In the genomic region with DNA sequence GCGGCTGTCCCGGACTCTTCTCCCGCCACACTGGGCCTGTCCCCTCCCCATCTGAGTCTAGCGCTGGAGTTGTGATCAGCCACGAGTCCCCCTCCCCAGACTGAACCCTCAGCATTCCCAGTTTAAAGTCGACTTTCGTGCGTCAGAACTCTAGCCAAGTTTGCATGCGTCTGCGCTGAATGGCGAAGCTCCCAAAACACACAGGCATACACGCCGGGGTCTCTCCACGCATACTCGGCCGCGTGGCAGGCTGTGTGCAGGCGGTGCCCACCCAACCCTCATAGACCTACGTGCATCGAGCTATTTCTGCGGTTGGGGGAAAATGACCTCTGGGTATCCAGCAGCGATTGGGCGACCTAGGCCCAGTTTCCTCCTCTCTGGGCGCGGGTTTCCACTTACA, we compare ENCODE assay signal across 9 cellular contexts. TPM values are rescaled to one million over a fixed set of nuclear protein-coding genes. Genes with fewer than 3 reads are reported as not detected.
A peak's percentile ranks its signal among the peaks of the same experiment; 100 is the strongest.
DNase-seq lines count a peak whose midpoint lies in the region; ATAC-seq and TF ChIP-seq lines count a peak whose summit lies in the region.
"Had no signal": no experiment of that assay in that cellular context is flagged by ENCODE, and none has a peak within 500 bp of the region (broad histone marks: within the 10 kb centered on the region; RNA-seq: fewer than 3 reads in every experiment).

No MANE protein-coding gene starts in this region.

- H4K12ac ChIP-seq in trophoblast cell (ENCODE audit: low read depth, low read length) = no peak overlapping the region

- no peak overlapping the region for H2BK12ac ChIP-seq in trophoblast cell (ENCODE audit: low read length)

- no peak overlapping the region for H3K14ac ChIP-seq in trophoblast cell (ENCODE audit: low read length)

- no peak overlapping the region for H2BK120ac ChIP-seq in trophoblast cell (ENCODE audit: insufficient read depth, low read length, poor library complexity)

- H3K9ac ChIP-seq in SK-N-SH = no peak overlapping the region
- H3K9ac ChIP-seq in trophoblast cell (ENCODE audit: low read length) = no peak overlapping the region

- H3K79me2 ChIP-seq in SK-N-SH (ENCODE audit: insufficient read depth) (no peaks in the 10 kb centered on the region), trophoblast cell (ENCODE audit: control insufficient read depth, insufficient read depth, low read length, poor library complexity) (no peaks in the 10 kb centered on the region)

- no peak overlapping the region for H2AK5ac ChIP-seq in trophoblast cell (ENCODE audit: low read length)

- no peak overlapping the region for H3K4ac ChIP-seq in trophoblast cell (ENCODE audit: low read depth, low read length)

- H3K4me3 ChIP-seq in SK-N-SH (ENCODE audit: low read depth in 2 of 2, low read length in 1 of 2) = no peak overlapping the region
- H3K4me3 ChIP-seq in ectodermal cell (ENCODE audit: insufficient read depth, low read depth, low read length) = peak overlapping the region; percentile 21
- no peak overlapping the region for H3K4me3 ChIP-seq in trophoblast cell (ENCODE audit: low read depth, low read length)

- TF ChIP-seq CTCF in SK-N-SH (IDR thresholded peaks at IDR 0.05) = no peak

- H3K4me2 ChIP-seq in SK-N-SH (peak overlapping the region; percentile 78), trophoblast cell (ENCODE audit: low read length) (peak overlapping the region; percentile 54)

- no peak overlapping the region for H3K18ac ChIP-seq in trophoblast cell (ENCODE audit: low read length)

- H3K27me3 ChIP-seq in SK-N-SH (ENCODE audit: insufficient read depth) (peaks cover 71% of the 10 kb centered on the region), ectodermal cell (ENCODE audit: control insufficient read depth, insufficient read depth, low read length, poor library complexity, severe bottlenecking) (peaks cover 99% of the 10 kb centered on the region), trophoblast cell (ENCODE audit: insufficient read depth, low read length) (peaks cover 65% of the 10 kb centered on the region)

- H4K20me1 ChIP-seq in SK-N-SH (ENCODE audit: insufficient read depth) = no peaks in the 10 kb centered on the region

- H2AFZ ChIP-seq in SK-N-SH (ENCODE audit: low read depth) (no peak overlapping the region), trophoblast cell (ENCODE audit: insufficient read depth, low read length, poor library complexity) (no peak overlapping the region)

- no peaks in the 10 kb centered on the region for H3K9me2 ChIP-seq in SK-N-SH

- no peak for TF ChIP-seq RAD21 in SK-N-SH (IDR thresholded peaks at IDR 0.05; ENCODE audit: low read length)

- DNase-seq in SK-N-SH (no peak), trophoblast cell (no peak), NCI-H446 treated with DMSO at 0.1 percent for 48 hours (lab: John Stamatoyannopoulos, UW) (no peak), HEK293T (ENCODE audit: extremely low spot score) (no peak)

- H4K91ac ChIP-seq in trophoblast cell (ENCODE audit: low read depth, low read length) = no peak overlapping the region

- no peak for TF ChIP-seq EP300 in SK-N-SH (IDR thresholded peaks at IDR 0.05; ENCODE audit: borderline replicate concordance in 1 of 2, low read depth in 1 of 2, low read length in 1 of 2)

- H3F3A ChIP-seq in SK-N-SH (replicated peaks; ENCODE audit: insufficient read depth) = no peaks in the 10 kb centered on the region

- POLR2A ChIA-PET in SK-N-SH (lab: Yijun Ruan, JAX) (no interaction called here), HEK293T (lab: Yijun Ruan, JAX) (interaction anchor here (1.1 kb wide), 1 partner anchor 21 kb away, joined by 7 read pairs; a partner anchor contains a TSS)

- H3K36me3 ChIP-seq in SK-N-SH (replicated peaks in 1 of 2; ENCODE audit: control insufficient read depth in 1 of 2, insufficient read depth in 2 of 2, low read length in 1 of 2) (no peaks in the 10 kb centered on the region), ectodermal cell (ENCODE audit: control insufficient read depth, insufficient read depth, low read length) (no peaks in the 10 kb centered on the region), trophoblast cell (ENCODE audit: control insufficient read depth in 1 of 2, insufficient read depth in 2 of 2, low read length in 2 of 2) (no peaks in the 10 kb centered on the region)

- no peak overlapping the region for H4K8ac ChIP-seq in trophoblast cell (ENCODE audit: low read depth, low read length)

- H3K27ac ChIP-seq in SK-N-SH (ENCODE audit: low read depth in 2 of 2, low read length in 1 of 2) (no peak overlapping the region), ectodermal cell (ENCODE audit: insufficient read depth, low read depth, low read length, poor library complexity, severe bottlenecking) (no peak overlapping the region), trophoblast cell (ENCODE audit: low read depth, low read length) (no peak overlapping the region)

- no peak overlapping the region for H3K23ac ChIP-seq in trophoblast cell (ENCODE audit: low read length)

- CTCF ChIA-PET in SK-N-SH (lab: Yijun Ruan, JAX) (interaction anchor here (0.6 to 5.1 kb wide), 49 partner anchors 8 to 1391 kb away, joined by 3 to 110 read pairs (median 4); a partner anchor contains a TSS), HEK293T (lab: Yijun Ruan, JAX) (interaction anchor here (0.6 to 0.8 kb wide), 3 partner anchors 10 to 31 kb away, joined by 3 to 4 read pairs (median 3); no protein-coding TSS in a partner anchor)

- no peak overlapping the region for H2BK5ac ChIP-seq in trophoblast cell (ENCODE audit: low read depth, low read length, poor library complexity)

- no peaks in the 10 kb centered on the region for H3K79me1 ChIP-seq in trophoblast cell (ENCODE audit: low read length)

- ATAC-seq in SK-N-SH treated with all-trans-retinoic acid at 6 μM for 48 hours (no peak), HG03135 (IDR thresholded peaks at IDR 0.05; ENCODE audit: unreplicated experiment) (peak; percentile 9), HG03460 (IDR thresholded peaks at IDR 0.05; ENCODE audit: unreplicated experiment) (no peak)

- no peaks in the 10 kb centered on the region for H3K9me3 ChIP-seq in SK-N-SH
- H3K9me3 ChIP-seq in ectodermal cell (ENCODE audit: control insufficient read depth, low read length) = no peaks in the 10 kb centered on the region
- H3K9me3 ChIP-seq in trophoblast cell (ENCODE audit: insufficient read depth, low read depth, low read length) = peaks cover 5% of the 10 kb centered on the region

- H3K4me1 ChIP-seq in SK-N-SH (ENCODE audit: control insufficient read depth in 1 of 2, insufficient read depth in 2 of 2, low read depth in 1 of 2, low read length in 1 of 2) (peaks cover 0 to 8% of the 10 kb centered on the region in 2 experiments; a peak in 2 of 4 replicates), ectodermal cell (ENCODE audit: control insufficient read depth, insufficient read depth, low read length) (peaks cover 25% of the 10 kb centered on the region), trophoblast cell (ENCODE audit: control insufficient read depth in 1 of 2, insufficient read depth in 2 of 2, low read length in 2 of 2) (peaks cover 15 to 25% of the 10 kb centered on the region in 2 experiments)

- WGBS in SK-N-SH (ENCODE audit: low lambda C conversion rate) = 33% methylated on average over 9 of the region's 25 CpGs
- 1 to 2% methylated on average over 25 of the region's 25 CpGs for WGBS in ectodermal cell, 2 experiments
- WGBS in trophoblast cell (ENCODE audit: extremely low coverage, insufficient coverage, insufficient read length) = no CpG with 5 or more reads among the region's 25 CpGs

TF ChIP-seq in SK-N-SH, 30 proteins besides CTCF, POLR2A, EP300 and RAD21 (continues in another document):
- no peak for TF ChIP-seq NFIC (IDR thresholded peaks at IDR 0.05; ENCODE audit: borderline replicate concordance)
- 0 out of 2 replicates have a peak, but pooled peaks have one; percentile 18 for TF ChIP-seq FOXJ3 (CRISPR knock-in tag; IDR thresholded peaks at IDR 0.05)
- no peak for TF ChIP-seq TAF1 (IDR thresholded peaks at IDR 0.05; ENCODE audit: borderline replicate concordance, low read depth, low read length)
- no peak for TF ChIP-seq SMC3 (IDR thresholded peaks at IDR 0.05; ENCODE audit: low read depth, low read length)
- TF ChIP-seq MEF2A (IDR thresholded peaks at IDR 0.05; ENCODE audit: borderline replicate concordance, low read depth) = no peak

TF ChIP-seq in SK-N-SH treated with all-trans-retinoic acid at 6 μM for 48 hours, 23 proteins besides CTCF, POLR2A, EP300 and RAD21 (continues in another document):
- TF ChIP-seq ISL1 (CRISPR knock-in tag; IDR thresholded peaks at IDR 0.05) = no peak
- no peak for TF ChIP-seq ESRRG (CRISPR knock-in tag; IDR thresholded peaks at IDR 0.05)

TF ChIP-seq in HEK293T, 16 proteins besides CTCF, POLR2A, EP300 and RAD21:
- TF ChIP-seq, protein P1, sequence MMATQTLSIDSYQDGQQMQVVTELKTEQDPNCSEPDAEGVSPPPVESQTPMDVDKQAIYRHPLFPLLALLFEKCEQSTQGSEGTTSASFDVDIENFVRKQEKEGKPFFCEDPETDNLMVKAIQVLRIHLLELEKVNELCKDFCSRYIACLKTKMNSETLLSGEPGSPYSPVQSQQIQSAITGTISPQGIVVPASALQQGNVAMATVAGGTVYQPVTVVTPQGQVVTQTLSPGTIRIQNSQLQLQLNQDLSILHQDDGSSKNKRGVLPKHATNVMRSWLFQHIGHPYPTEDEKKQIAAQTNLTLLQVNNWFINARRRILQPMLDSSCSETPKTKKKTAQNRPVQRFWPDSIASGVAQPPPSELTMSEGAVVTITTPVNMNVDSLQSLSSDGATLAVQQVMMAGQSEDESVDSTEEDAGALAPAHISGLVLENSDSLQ (IDR thresholded peaks at IDR 0.05) = no peak
- no peak for TF ChIP-seq FOXA1 (IDR thresholded peaks at IDR 0.05)

RNA-seq across cellular contexts. Expression of a gene that starts 2.3 kb away (rescaled TPM):
- not detected in 2 replicates for polyA plus RNA-seq in SK-N-SH (2012; rRNA removed)
- not detected in 2 replicates for polyA plus RNA-seq in SK-N-SH (2012; cell fraction: cytosol; rRNA removed)
- not detected in 2 replicates for polyA plus RNA-seq in SK-N-SH (2012; cell fraction: nucleus; rRNA removed)
- not detected for polyA plus RNA-seq in ectodermal cell (2013, experiment 1 of 4)
- 0.21 TPM for polyA plus RNA-seq in ectodermal cell (2013, experiment 2 of 4)
- polyA plus RNA-seq in ectodermal cell (2013, experiment 3 of 4) = not detected
- 0.32 TPM for polyA plus RNA-seq in ectodermal cell (2013, experiment 4 of 4)
- not detected in 2 replicates for polyA plus RNA-seq in trophoblast cell (2013)
- polyA plus RNA-seq: urinary bladder had no signal

RNA-seq across cellular contexts. Expression of a gene that starts 14.4 kb away (rescaled TPM):
- not detected in 2 replicates for polyA plus RNA-seq in SK-N-SH (2012; rRNA removed)
- not detected in 2 replicates for polyA plus RNA-seq in SK-N-SH (2012; cell fraction: cytosol; rRNA removed)
- polyA plus RNA-seq in SK-N-SH (2012; cell fraction: nucleus; rRNA removed) = not detected in 2 replicates
- not detected for polyA plus RNA-seq in ectodermal cell (2013, experiment 1 of 4)
- 0.57 TPM for polyA plus RNA-seq in ectodermal cell (2013, experiment 2 of 4)
- 0.43 TPM for polyA plus RNA-seq in ectodermal cell (2013, experiment 3 of 4)
- 0.36 TPM for polyA plus RNA-seq in ectodermal cell (2013, experiment 4 of 4)
- not detected in 2 replicates for polyA plus RNA-seq in trophoblast cell (2013)
- polyA plus RNA-seq: urinary bladder had no signal

RNA-seq across cellular contexts. Expression of a gene that starts 20.7 kb away (rescaled TPM):
- 202 and 209 TPM in 2 replicates for polyA plus RNA-seq in SK-N-SH (2012; rRNA removed)
- polyA plus RNA-seq in SK-N-SH (2012; cell fraction: cytosol; rRNA removed) = 122 and 171 TPM in 2 replicates
- 193 and 249 TPM in 2 replicates for polyA plus RNA-seq in SK-N-SH (2012; cell fraction: nucleus; rRNA removed)
- polyA plus RNA-seq in ectodermal cell (2013, experiment 1 of 4) = 154 TPM
- 147 TPM for polyA plus RNA-seq in ectodermal cell (2013, experiment 2 of 4)
- 136 TPM for polyA plus RNA-seq in ectodermal cell (2013, experiment 3 of 4)
- polyA plus RNA-seq in ectodermal cell (2013, experiment 4 of 4) = 160 TPM
- 65.8 and 67.5 TPM in 2 replicates for polyA plus RNA-seq in trophoblast cell (2013)
